12 cellular contexts compared by ENCODE assay signal in genomic region chr19:51019544-51019925, GRCh38. TPM values are rescaled to one million over a fixed set of nuclear protein-coding genes. Genes with fewer than 3 reads are reported as not detected.
A peak's percentile ranks its signal among the peaks of the same experiment; 100 is the strongest.
DNase-seq lines count a peak whose midpoint lies in the region; ATAC-seq, FAIRE-seq and TF ChIP-seq lines count a peak whose summit lies in the region.
"Had no signal": no experiment of that assay in that cellular context is flagged by ENCODE, and none has a peak within 500 bp of the region (broad histone marks: within the 10 kb centered on the region; RNA-seq: fewer than 3 reads in every experiment).

A gene with protein sequence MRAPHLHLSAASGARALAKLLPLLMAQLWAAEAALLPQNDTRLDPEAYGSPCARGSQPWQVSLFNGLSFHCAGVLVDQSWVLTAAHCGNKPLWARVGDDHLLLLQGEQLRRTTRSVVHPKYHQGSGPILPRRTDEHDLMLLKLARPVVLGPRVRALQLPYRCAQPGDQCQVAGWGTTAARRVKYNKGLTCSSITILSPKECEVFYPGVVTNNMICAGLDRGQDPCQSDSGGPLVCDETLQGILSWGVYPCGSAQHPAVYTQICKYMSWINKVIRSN (minus strand): TSS chr19:51019709. CDS start chr19:51019130, 579 bp downstream.

- CTCF ChIA-PET in K562 (lab: Yijun Ruan, JAX; ENCODE audit: low intra/inter-chr PET ratio) = interaction anchor here (4.4 kb wide), 1 partner anchor 76 kb away, joined by 35 read pairs; no protein-coding TSS in a partner anchor

- H4K20me1 ChIP-seq in K562 (replicated peaks; ENCODE audit: control insufficient read depth, insufficient read depth, low read length) = 0 out of 2 replicates have a peak, but pooled peaks cover 8% of the 10 kb centered on the region

- peak within 1 kb of the TSS; percentile 7; the same call in 1 of the 2 replicates for H3K4me2 ChIP-seq in K562 (ENCODE audit: insufficient read depth, low read length)

- H3K9me3 ChIP-seq in K562 (replicated peaks; ENCODE audit: control insufficient read depth, insufficient read depth, low read depth, low read length) = no peaks in the 10 kb centered on the region
- H3K9me3 ChIP-seq in stomach = no peaks in the 10 kb centered on the region

- no peak within 1 kb of the TSS for H3K4me3 ChIP-seq in K562
- peak within 1 kb of the TSS; percentile 5 for H3K4me3 ChIP-seq in kidney epithelial cell (ENCODE audit: low read depth, low read length)
- H3K4me3 ChIP-seq in stomach = peak within 1 kb of the TSS; percentile 29 to 54 (median 40)

- H3K4me1 Mint-ChIP-seq in activated CD4-positive, alpha-beta T cell treated with anti-CD3 and anti-CD28 coated beads, Interleukin-2, amount 10 ng/mL, durations not matched to agents 24 days and 14 days = peaks cover 12% of the 10 kb centered on the region

- intact Hi-C loops in activated CD4-positive, alpha-beta T cell treated with anti-CD3 and anti-CD28 coated beads, Interleukin-2, amount 10 ng/mL, durations not matched to agents 24 days and 14 days (cut with micrococcal nuclease) = no loop called here
- intact Hi-C loops in K562 (cut with micrococcal nuclease) (no loop called here), stomach (cut with DNase I; ENCODE audit: low total_unique reads) (loop anchor here (2.0 kb wide), 1 partner anchor 75 kb away; no protein-coding TSS in a partner anchor)

- H3K9me3 Mint-ChIP-seq in activated CD4-positive, alpha-beta T cell treated with anti-CD3 and anti-CD28 coated beads, Interleukin-2, amount 10 ng/mL, durations not matched to agents 24 days and 14 days = no peaks in the 10 kb centered on the region
- H3K9me3 Mint-ChIP-seq: activated CD4-positive, alpha-beta memory T cell treated with anti-CD3 and anti-CD28 coated beads, Interleukin-2, amount 10 ng/mL, durations not matched to agents 7 days and 5 days had no signal

- no peak within 1 kb of the TSS for H2AFZ ChIP-seq in K562 (ENCODE audit: low read depth, low read length)

- WGBS in K562 (ENCODE audit: insufficient coverage, low coverage, missing lambda C conversion rate) = 17% methylated on average over 4 of the region's 14 CpGs
- 2 to 4% (median 3%) methylated on average over 6 to 14 of the region's 14 CpGs for whole genome bisulfite sequencing in stomach, 5 donors

- no peak within 1 kb of the TSS for H3K27ac ChIP-seq in K562 (ENCODE audit: extremely low read depth, low read depth, low read length)
- H3K27ac ChIP-seq in stomach = peak within 1 kb of the TSS in 2 of 5 donors; percentile 12 to 46

- no peak for ATAC-seq in K562
- no peak for ATAC-seq in HG03439 (IDR thresholded peaks at IDR 0.05; ENCODE audit: unreplicated experiment)
- no peak for ATAC-seq in GM18873 (IDR thresholded peaks at IDR 0.05; ENCODE audit: low FRiP score, unreplicated experiment)

- H3K36me3 ChIP-seq in K562 (ENCODE audit: control insufficient read depth, insufficient read depth, low read length) = no peaks in the 10 kb centered on the region
- H3K36me3 ChIP-seq in kidney epithelial cell (ENCODE audit: control insufficient read depth, insufficient read depth, low read length) = no peaks in the 10 kb centered on the region
- H3K36me3 ChIP-seq in stomach = no peaks in the 10 kb centered on the region

- H3K9me1 ChIP-seq in K562 (ENCODE audit: control insufficient read depth, insufficient read depth, low read length) = no peaks in the 10 kb centered on the region

- H3K27me3 Mint-ChIP-seq in activated CD4-positive, alpha-beta T cell treated with anti-CD3 and anti-CD28 coated beads, Interleukin-2, amount 10 ng/mL, durations not matched to agents 24 days and 14 days = peaks cover 52% of the 10 kb centered on the region

- POLR2A ChIA-PET in K562 (lab: Yijun Ruan, JAX) = no interaction called here

- no peak for TF ChIP-seq RAD21 in K562 (CRISPR knock-in tag; conservative IDR thresholded peaks at IDR 0.05 in 1 of 2, IDR thresholded peaks at IDR 0.05 in 1 of 2)

- peaks cover 4% of the 10 kb centered on the region for H3K36me3 Mint-ChIP-seq in activated CD4-positive, alpha-beta T cell treated with anti-CD3 and anti-CD28 coated beads, Interleukin-2, amount 10 ng/mL, durations not matched to agents 24 days and 14 days (ENCODE audit: low read depth)

- no peaks in the 10 kb centered on the region for H3K79me2 ChIP-seq in K562 (ENCODE audit: control insufficient read depth, insufficient read depth, low read length)

- H3K27me3 ChIP-seq in K562 (ENCODE audit: control insufficient read depth in 2 of 2, insufficient read depth in 2 of 2, low read length in 2 of 2) = peaks cover 13 to 44% of the 10 kb centered on the region in 2 experiments
- H3K27me3 ChIP-seq in kidney epithelial cell (ENCODE audit: control insufficient read depth, insufficient read depth, low read length) = peaks cover 36% of the 10 kb centered on the region
- peaks cover 8 to 82% (median 43%) of the 10 kb centered on the region in 3 donors for H3K27me3 ChIP-seq in stomach

- no peak within 1 kb of the TSS for H3K27ac Mint-ChIP-seq in activated CD4-positive, alpha-beta T cell treated with anti-CD3 and anti-CD28 coated beads, Interleukin-2, amount 10 ng/mL, durations not matched to agents 24 days and 14 days
- H3K27ac Mint-ChIP-seq: activated CD4-positive, alpha-beta memory T cell treated with anti-CD3 and anti-CD28 coated beads, Interleukin-2, amount 10 ng/mL, durations not matched to agents 7 days and 5 days had no signal

- in situ Hi-C loops in K562 (cut with MboI) = no loop called here

- no TSS peak for BruUV-seq in K562 (replicated peaks; lab: Mats Ljungman, UMichigan)

- no peak for FAIRE-seq in K562 (lab: Jason Lieb, UNC)

- TF ChIP-seq CTCF in K562 (IDR thresholded peaks at IDR 0.05 in 2 of 3, conservative IDR thresholded peaks at IDR 0.05 in 1 of 3; ENCODE audit: insufficient read depth in 2 of 3, low read depth in 1 of 3, low read length in 3 of 3) = no peak
- TF ChIP-seq CTCF in kidney epithelial cell (IDR thresholded peaks at IDR 0.05; ENCODE audit: insufficient read depth, low read length, poor library complexity, severe bottlenecking) = no peak
- TF ChIP-seq CTCF in stomach (IDR thresholded peaks at IDR 0.05) = no peak

- H3K4me3 Mint-ChIP-seq in activated CD4-positive, alpha-beta T cell treated with anti-CD3 and anti-CD28 coated beads, Interleukin-2, amount 10 ng/mL, durations not matched to agents 24 days and 14 days = peak within 1 kb of the TSS; percentile 56
- H3K4me3 Mint-ChIP-seq: activated CD4-positive, alpha-beta memory T cell treated with anti-CD3 and anti-CD28 coated beads, Interleukin-2, amount 10 ng/mL, durations not matched to agents 7 days and 5 days had no signal

- DNase-seq in activated CD4-positive, alpha-beta T cell treated with anti-CD3 and anti-CD28 coated beads, Interleukin-2, amount 10 ng/mL, durations not matched to agents 24 days and 14 days = no peak
- DNase-seq in activated CD4-positive, alpha-beta T cell treated with anti-CD3 and anti-CD28 coated beads for 4 hours = no peak
- no peak for DNase-seq in K562 (ENCODE audit: extremely low read depth in 1 of 4, low spot score in 3 of 4)
- DNase-seq in kidney epithelial cell (ENCODE audit: low read depth) = no peak
- no peak for DNase-seq in stomach
- no peak for DNase-seq in SIG-M5 treated with dmso at 0.1 percent for 504 hours (lab: John Stamatoyannopoulos, UW; ENCODE audit: unreplicated experiment)
- DNase-seq: activated CD4-positive, alpha-beta memory T cell treated with anti-CD3 and anti-CD28 coated beads, Interleukin-2, amount 10 ng/mL, durations not matched to agents 7 days and 5 days; kidney glomerular epithelial cell had no signal

- no peak for TF ChIP-seq POLR2A in K562 (conservative IDR thresholded peaks at IDR 0.05)
- TF ChIP-seq POLR2A in stomach (IDR thresholded peaks at IDR 0.05) = no peak

- no peak within 1 kb of the TSS; a peak in 1 of 4 replicates for H3K9ac ChIP-seq in K562 (ENCODE audit: insufficient read depth in 1 of 2, low read depth in 2 of 2, low read length in 2 of 2)

- peaks cover 4 to 28% of the 10 kb centered on the region in 2 experiments for H3K4me1 ChIP-seq in K562 (replicated peaks in 1 of 2; ENCODE audit: control insufficient read depth in 2 of 2, insufficient read depth in 2 of 2, low read length in 2 of 2)
- H3K4me1 ChIP-seq in stomach = peaks cover 27 to 48% (median 45%) of the 10 kb centered on the region in 4 donors

- TF ChIP-seq EP300 in K562 (IDR thresholded peaks at IDR 0.05; ENCODE audit: low read length) (no peak), stomach (IDR thresholded peaks at IDR 0.05) (no peak)

TF ChIP-seq in K562, 482 proteins besides CTCF, POLR2A, EP300 and RAD21:
- TF ChIP-seq ZBTB7A (IDR thresholded peaks at IDR 0.05; ENCODE audit: borderline replicate concordance, control insufficient read depth, low read depth, low read length) (0 out of 2 replicates have a peak, but pooled peaks have one; percentile 0), ZNF57 (CRISPR knock-in tag; IDR thresholded peaks at IDR 0.05) (no peak)

RNA-seq across cellular contexts. Expression of the gene that starts here (rescaled TPM):
- total RNA-seq in activated CD4-positive, alpha-beta T cell treated with anti-CD3 and anti-CD28 coated beads, Interleukin-2, amount 10 ng/mL, durations not matched to agents 24 days and 14 days = not detected in 2 replicates
- total RNA-seq in K562 (2011; cell fraction: chromatin; rRNA removed; ENCODE audit: low replicate concordance) = not detected in 2 replicates
- total RNA-seq in K562 (2011; cell fraction: nucleolus; rRNA removed) = not detected in 2 replicates
- total RNA-seq in K562 (2011; cell fraction: nucleoplasm; rRNA removed) = 0.46 TPM in 1 of 2 replicates, not detected in the other
- total RNA-seq in K562 (2014; rRNA removed) (not detected in 2 replicates), K562 (2014; rRNA removed; fragmentation: Illumina TruSeq; extraction: Trizol) (not detected in 2 replicates), K562 (2015; rRNA removed; fragmentation: Illumina TruSeq; extraction: Trizol) (not detected in 2 replicates), K562 (2021) (0.11 TPM in 1 of 2 replicates, not detected in the other), kidney epithelial cell (6.7 and 9.0 TPM in 2 replicates), stomach (1 to 10 TPM in 1 of 5 donors, not detected in 4; 1.3 TPM)
- polyA plus RNA-seq in K562 (2011; rRNA removed) (not detected in 2 replicates), K562 (2014; fragmentation: Illumina TruSeq; extraction: Trizol) (not detected in 2 replicates), K562 (2014; fragmentation: Nextera tagmentation; extraction: Ambion mirVana) (not detected), K562 (2014; rRNA removed) (not detected in 2 replicates), stomach (10 to 100 TPM in 1 of 3 donors, 1 to 10 TPM in 2; 2.1 to 62.7 (median 3.8) TPM)
- 0.18 TPM in 1 of 2 replicates, not detected in the other for polyA plus RNA-seq in K562 (2011; cell fraction: cytosol; rRNA removed)
- polyA plus RNA-seq in K562 (2011; cell fraction: nucleus; rRNA removed) = not detected in 2 replicates
- polyA plus RNA-seq in K562 (2012) = 0.03 and 0.08 TPM in 2 replicates
- not detected in 2 replicates for polyA minus RNA-seq in K562 (2011; rRNA and poly(A)+ RNA removed)
- not detected in 2 replicates for polyA minus RNA-seq in K562 (2011; cell fraction: cytosol; rRNA and poly(A)+ RNA removed)
- not detected in 2 replicates for polyA minus RNA-seq in K562 (2011; cell fraction: nucleus; rRNA and poly(A)+ RNA removed)
- total RNA-seq: activated CD4-positive, alpha-beta memory T cell treated with anti-CD3 and anti-CD28 coated beads, Interleukin-2, amount 10 ng/mL, durations not matched to agents 7 days and 5 days; chondrocyte; temporal lobe had no signal
